ENCODE assay signal across 8 cellular contexts in genomic region chr19:47232422-47233211, GRCh38. TPM values are rescaled to one million over a fixed set of nuclear protein-coding genes. Genes with fewer than 3 reads are reported as not detected.
A peak's percentile ranks its signal among the peaks of the same experiment; 100 is the strongest.
DNase-seq lines count a peak whose midpoint lies in the region; TF ChIP-seq lines count a peak whose summit lies in the region.

No MANE protein-coding gene starts in this region.

- H3K9ac ChIP-seq in Karpas-422 (ENCODE audit: low read length) = no peak overlapping the region

- peaks cover 20% of the 10 kb centered on the region for H3K4me1 Mint-ChIP-seq in activated naive CD4-positive, alpha-beta T cell treated with anti-CD3 and anti-CD28 coated beads, Interleukin-2, amount 50 U/mL, for 24 hours

- H3K27ac ChIP-seq in SJSA1 (peak overlapping the region; percentile 81), sigmoid colon (peak overlapping the region; percentile 99 to 100 (median 100)), Karpas-422 (ENCODE audit: low read length) (no peak overlapping the region)

- H3K27me3 Mint-ChIP-seq in activated naive CD4-positive, alpha-beta T cell treated with anti-CD3 and anti-CD28 coated beads, Interleukin-2, amount 50 U/mL, for 24 hours = no peaks in the 10 kb centered on the region

- H3K27me3 ChIP-seq in SJSA1 (replicated peaks) (no peaks in the 10 kb centered on the region), sigmoid colon (no peaks in the 10 kb centered on the region), Karpas-422 (ENCODE audit: low read length) (0 out of 2 replicates have a peak, but pooled peaks cover 2% of the 10 kb centered on the region)

- intact Hi-C loops in sigmoid colon (cut with DNase I) = no loop called here

- H3K36me3 Mint-ChIP-seq in activated naive CD4-positive, alpha-beta T cell treated with anti-CD3 and anti-CD28 coated beads, Interleukin-2, amount 50 U/mL, for 24 hours = no peaks in the 10 kb centered on the region

- no peak for TF ChIP-seq POLR2A in sigmoid colon (IDR thresholded peaks at IDR 0.05)

- 8 to 33% methylated on average over 16 of the region's 16 CpGs for WGBS in sigmoid colon, 2 donors

- no peaks in the 10 kb centered on the region for H3K9me3 Mint-ChIP-seq in activated naive CD4-positive, alpha-beta T cell treated with anti-CD3 and anti-CD28 coated beads, Interleukin-2, amount 50 U/mL, for 24 hours

- no peaks in the 10 kb centered on the region for H3K36me3 ChIP-seq in SJSA1
- no peaks in the 10 kb centered on the region for H3K36me3 ChIP-seq in sigmoid colon
- H3K36me3 ChIP-seq in Karpas-422 (ENCODE audit: insufficient read depth, low read length) = no peaks in the 10 kb centered on the region

- H3K9me2 ChIP-seq in Karpas-422 (replicated peaks; ENCODE audit: insufficient read depth, low read length) = no peaks in the 10 kb centered on the region

- H3K9me3 ChIP-seq in SJSA1 (replicated peaks) (no peaks in the 10 kb centered on the region), sigmoid colon (no peaks in the 10 kb centered on the region), Karpas-422 (ENCODE audit: low read length) (no peaks in the 10 kb centered on the region)

- no peaks in the 10 kb centered on the region for H4K20me1 ChIP-seq in Karpas-422 (ENCODE audit: insufficient read depth, low read depth, low read length)

- no peaks in the 10 kb centered on the region for H3K79me2 ChIP-seq in Karpas-422 (ENCODE audit: low read length)

- no peak for TF ChIP-seq EP300 in sigmoid colon (IDR thresholded peaks at IDR 0.05)

- peak overlapping the region; percentile 57 for H3K4me3 Mint-ChIP-seq in activated naive CD4-positive, alpha-beta T cell treated with anti-CD3 and anti-CD28 coated beads, Interleukin-2, amount 50 U/mL, for 24 hours

- H3K27ac Mint-ChIP-seq in activated naive CD4-positive, alpha-beta T cell treated with anti-CD3 and anti-CD28 coated beads, Interleukin-2, amount 50 U/mL, for 24 hours = peak overlapping the region; percentile 33

- no peak for DNase-seq in activated naive CD4-positive, alpha-beta T cell treated with Interleukin-2 at 50 U/mL for 16 hours
- DNase-seq in SJSA1 (ENCODE audit: low read depth in 1 of 2, low spot score in 2 of 2) (peak; percentile 69 to 83), epithelial cell of esophagus (ENCODE audit: low read depth) (peak; percentile 93), sigmoid colon (no peak), Karpas-422 (no peak), GF-D8 (lab: John Stamatoyannopoulos, UW) (no peak), GM19240 (ENCODE audit: insufficient read length, low spot score) (no peak)

- H3K4me3 ChIP-seq in SJSA1 (peak overlapping the region; percentile 66), epithelial cell of esophagus (ENCODE audit: low read length) (peak overlapping the region; percentile 64), sigmoid colon (no peak overlapping the region), Karpas-422 (ENCODE audit: low read length) (no peak overlapping the region)

- no peak overlapping the region for H2AFZ ChIP-seq in Karpas-422 (ENCODE audit: low read length)

- no peak for TF ChIP-seq CTCF in epithelial cell of esophagus (IDR thresholded peaks at IDR 0.05; ENCODE audit: insufficient read depth, low read depth, low read length, missing control alignments)
- no peak for TF ChIP-seq CTCF in sigmoid colon (IDR thresholded peaks at IDR 0.05)

- H3K4me1 ChIP-seq in SJSA1 (replicated peaks) = peaks cover 49% of the 10 kb centered on the region
- H3K4me1 ChIP-seq in sigmoid colon = peaks cover 0 to 37% (median 28%) of the 10 kb centered on the region in 4 donors
- H3K4me1 ChIP-seq in Karpas-422 (ENCODE audit: low read length) = peaks cover 29% of the 10 kb centered on the region

- H3K4me2 ChIP-seq in Karpas-422 (ENCODE audit: low read depth, low read length, poor library complexity, severe bottlenecking) = no peak overlapping the region

RNA-seq across cellular contexts. Expression of gene BBC3, which starts 1.6 kb away (rescaled TPM):
- total RNA-seq in SJSA1 (2014; rRNA removed; shearing (Covaris generic)) = 4.5 and 10.1 TPM in 2 replicates
- total RNA-seq in sigmoid colon = 1 to 10 TPM; 2.5 to 5.4 (median 4.2) TPM
- 10 to 100 TPM; 16.2 to 39.5 (median 19.7) TPM for polyA plus RNA-seq in sigmoid colon
- total RNA-seq in Karpas-422 (2014; rRNA removed; shearing (Covaris generic); ENCODE audit: low replicate concordance) = 4.0 and 8.9 TPM in 2 replicates

RNA-seq across cellular contexts. Expression of gene CCDC9, which starts 23.7 kb away (rescaled TPM):
- total RNA-seq in SJSA1 (2014; rRNA removed; shearing (Covaris generic)) = 8.0 and 12.1 TPM in 2 replicates
- 10 to 100 TPM; 13.2 to 33.1 (median 20.9) TPM for total RNA-seq in sigmoid colon
- polyA plus RNA-seq in sigmoid colon = 10 to 100 TPM; 16.2 to 42.8 (median 18.7) TPM
- 2.2 and 7.1 TPM in 2 replicates for total RNA-seq in Karpas-422 (2014; rRNA removed; shearing (Covaris generic); ENCODE audit: low replicate concordance)

RNA-seq across cellular contexts. Expression of gene INAFM1, which starts 42.1 kb away (rescaled TPM):
- 2.4 and 2.5 TPM in 2 replicates for total RNA-seq in SJSA1 (2014; rRNA removed; shearing (Covaris generic))
- 10 to 100 TPM in 3 of 4 donors, 1 to 10 TPM in 1; 8.6 to 16.3 (median 14.8) TPM for total RNA-seq in sigmoid colon
- polyA plus RNA-seq in sigmoid colon = 10 to 100 TPM in 1 of 3 donors, 1 to 10 TPM in 2; 3.0 to 10.7 (median 7.8) TPM
- total RNA-seq in Karpas-422 (2014; rRNA removed; shearing (Covaris generic); ENCODE audit: low replicate concordance) = 4.6 and 8.4 TPM in 2 replicates

Comparison
In these comparisons a context has a peak if more than half of its experiments do, and no peak if none do; other contexts are left out.
1. DNase-seq: peak in SJSA1 (2 of 2) and epithelial cell of esophagus (single experiment); none in activated naive CD4-positive, alpha-beta T cell treated with Interleukin-2 at 50 U/mL for 16 hours (single experiment), sigmoid colon (single experiment), Karpas-422 (single experiment), GF-D8 (single experiment) and GM19240 (single experiment).
2. H3K4me3 ChIP-seq: peak in SJSA1 (single experiment) and epithelial cell of esophagus (single experiment); none in sigmoid colon (0 of 4) and Karpas-422 (single experiment).